In genomic region chr14:61750708-61751474, GRCh38 we compare ENCODE assay signal across 8 cellular contexts. TPM values are rescaled to one million over a fixed set of nuclear protein-coding genes. Genes with fewer than 3 reads are reported as not detected.
DNase-seq lines count a peak whose midpoint lies in the region; ATAC-seq and TF ChIP-seq lines count a peak whose summit lies in the region.

No MANE protein-coding gene starts in this region.

- H3K9me3 Mint-ChIP-seq in activated naive CD4-positive, alpha-beta T cell treated with anti-CD3 and anti-CD28 coated beads, Interleukin-2, amount 50 U/mL, for 24 hours: no peaks in the 10 kb centered on the region

- ATAC-seq in GM19438 (IDR thresholded peaks at IDR 0.05; ENCODE audit: low read depth, unreplicated experiment) (peak; percentile 86), HG03571 (IDR thresholded peaks at IDR 0.05; ENCODE audit: unreplicated experiment) (peak; percentile 92)

- H3K14ac ChIP-seq in trophoblast cell (ENCODE audit: low read length): no peak overlapping the region

- H3K9ac ChIP-seq in trophoblast cell (ENCODE audit: low read length): no peak overlapping the region

- H3K9me3 ChIP-seq in trophoblast cell (ENCODE audit: insufficient read depth, low read depth, low read length) (no peaks in the 10 kb centered on the region), tibial nerve (no peaks in the 10 kb centered on the region)

- H4K91ac ChIP-seq in trophoblast cell (ENCODE audit: low read depth, low read length): peak overlapping the region; percentile 16

- H3K36me3 ChIP-seq in trophoblast cell (ENCODE audit: control insufficient read depth in 1 of 2, insufficient read depth in 2 of 2, low read length in 2 of 2) (peaks cover 5 to 6% of the 10 kb centered on the region in 2 experiments), tibial nerve (peaks cover 0 to 21% (median 0%) of the 10 kb centered on the region in 3 donors)

- H4K8ac ChIP-seq in trophoblast cell (ENCODE audit: low read depth, low read length): no peak overlapping the region

- H3K4me2 ChIP-seq in trophoblast cell (ENCODE audit: low read length): peak overlapping the region; percentile 65

- H2AK5ac ChIP-seq in trophoblast cell (ENCODE audit: low read length): no peak overlapping the region

- peak; percentile 94 for DNase-seq in CD1c-positive myeloid dendritic cell (ENCODE audit: extremely low spot score)
- DNase-seq in SIG-M5 (lab: John Stamatoyannopoulos, UW): peak; percentile 45
- peak; percentile 50 to 92 (median 82) for DNase-seq in head of caudate nucleus
- DNase-seq in trophoblast cell: peak; percentile 83 to 85
- DNase-seq in tibial nerve (ENCODE audit: low spot score in 2 of 2): peak; percentile 65 to 73

- H2BK120ac ChIP-seq in trophoblast cell (ENCODE audit: insufficient read depth, low read length, poor library complexity): no peak overlapping the region

- peak; percentile 53 to 78 for TF ChIP-seq POLR2A in tibial nerve (IDR thresholded peaks at IDR 0.05)

- no peaks in the 10 kb centered on the region for H3K79me1 ChIP-seq in trophoblast cell (ENCODE audit: low read length)

- TF ChIP-seq EP300 in tibial nerve (IDR thresholded peaks at IDR 0.05): peak in 1 of 2 donors; percentile 73

- no peak overlapping the region for H2AFZ ChIP-seq in trophoblast cell (ENCODE audit: insufficient read depth, low read length, poor library complexity)

- H3K4me1 Mint-ChIP-seq in activated naive CD4-positive, alpha-beta T cell treated with anti-CD3 and anti-CD28 coated beads, Interleukin-2, amount 50 U/mL, for 24 hours: peaks cover 15% of the 10 kb centered on the region

- H3K4me3 ChIP-seq in trophoblast cell (ENCODE audit: low read depth, low read length): no peak overlapping the region
- peak overlapping the region; percentile 43 to 78 (median 58) for H3K4me3 ChIP-seq in tibial nerve

- H4K12ac ChIP-seq in trophoblast cell (ENCODE audit: low read depth, low read length): no peak overlapping the region

- no peak overlapping the region for H2BK5ac ChIP-seq in trophoblast cell (ENCODE audit: low read depth, low read length, poor library complexity)

- TF ChIP-seq CTCF in tibial nerve (IDR thresholded peaks at IDR 0.05): peak in 1 of 5 experiments; percentile 11

- no peaks in the 10 kb centered on the region for H3K79me2 ChIP-seq in trophoblast cell (ENCODE audit: control insufficient read depth, insufficient read depth, low read length, poor library complexity)

- intact Hi-C loops in head of caudate nucleus (cut with DNase I): loop anchor here (10.0 kb wide), 1 partner anchor 56 kb away; the partner anchor contains the start of gene HIF1A

- H3K18ac ChIP-seq in trophoblast cell (ENCODE audit: low read length): peak overlapping the region; percentile 36

- H3K27me3 ChIP-seq in trophoblast cell (ENCODE audit: insufficient read depth, low read length): no peaks in the 10 kb centered on the region
- H3K27me3 ChIP-seq in tibial nerve: no peaks in the 10 kb centered on the region

- H3K4me1 ChIP-seq in trophoblast cell (ENCODE audit: control insufficient read depth in 1 of 2, insufficient read depth in 2 of 2, low read length in 2 of 2) (peaks cover 0 to 7% of the 10 kb centered on the region in 2 experiments), tibial nerve (peaks cover 0 to 22% (median 0%) of the 10 kb centered on the region in 4 donors)

- no CpG with 5 or more reads among the region's 54 CpGs for WGBS in trophoblast cell (ENCODE audit: extremely low coverage, insufficient coverage, insufficient read length)
- WGBS in tibial nerve, 2 donors: 3 to 6% methylated on average over 25 to 49 of the region's 54 CpGs

- peak overlapping the region; percentile 55 for H3K27ac ChIP-seq in trophoblast cell (ENCODE audit: low read depth, low read length)
- peak overlapping the region; percentile 72 to 94 (median 80) for H3K27ac ChIP-seq in tibial nerve

- H3K23ac ChIP-seq in trophoblast cell (ENCODE audit: low read length): no peak overlapping the region

- peaks cover 1% of the 10 kb centered on the region for H3K27me3 Mint-ChIP-seq in activated naive CD4-positive, alpha-beta T cell treated with anti-CD3 and anti-CD28 coated beads, Interleukin-2, amount 50 U/mL, for 24 hours

- H3K4me3 Mint-ChIP-seq in activated naive CD4-positive, alpha-beta T cell treated with anti-CD3 and anti-CD28 coated beads, Interleukin-2, amount 50 U/mL, for 24 hours: peak overlapping the region; percentile 89

- no peak overlapping the region for H2BK12ac ChIP-seq in trophoblast cell (ENCODE audit: low read length)

- no peak overlapping the region for H3K4ac ChIP-seq in trophoblast cell (ENCODE audit: low read depth, low read length)

- H3K36me3 Mint-ChIP-seq in activated naive CD4-positive, alpha-beta T cell treated with anti-CD3 and anti-CD28 coated beads, Interleukin-2, amount 50 U/mL, for 24 hours: peaks cover 2% of the 10 kb centered on the region

- H3K27ac Mint-ChIP-seq in activated naive CD4-positive, alpha-beta T cell treated with anti-CD3 and anti-CD28 coated beads, Interleukin-2, amount 50 U/mL, for 24 hours: peak overlapping the region; percentile 90

RNA-seq across cellular contexts. Expression of gene SNAPC1, which starts 11.3 kb away (rescaled TPM):
- polyA plus RNA-seq in trophoblast cell (2013): 6.7 and 7.8 TPM in 2 replicates
- total RNA-seq in tibial nerve: 10 to 100 TPM in 2 of 4 donors, 1 to 10 TPM in 2; 6.3 to 14.4 (median 10.2) TPM

RNA-seq across cellular contexts. Expression of gene HIF1A, which starts 55.6 kb away (rescaled TPM):
- polyA plus RNA-seq in trophoblast cell (2013): 429 and 461 TPM in 2 replicates
- total RNA-seq in tibial nerve: 10 to 100 TPM; 37.9 to 80.4 (median 59.4) TPM
